8 cellular contexts compared by ENCODE assay signal in genomic region chr10:133373104-133373624, GRCh38. TPM values are rescaled to one million over a fixed set of nuclear protein-coding genes. Genes with fewer than 3 reads are reported as not detected.
A peak's percentile ranks its signal among the peaks of the same experiment; 100 is the strongest.
DNase-seq lines count a peak whose midpoint lies in the region; ATAC-seq and TF ChIP-seq lines count a peak whose summit lies in the region.

ECHS1 (minus strand) TSS chr10:133373354; CDS start chr10:133373333, 21 bp downstream.

- H3K27me3 ChIP-seq in BLaER1 treated with 17β-estradiol and CSF1 and Interleukin-3, amounts not matched to agents 10 nM and 100 nM: no peaks in the 10 kb centered on the region; a peak in 1 of 22 replicates
- no peaks in the 10 kb centered on the region for H3K27me3 ChIP-seq in liver (ENCODE audit: control insufficient read depth in 4 of 4, insufficient read depth in 4 of 4, low read length in 3 of 4)

- H3K9ac ChIP-seq in BLaER1 treated with 17β-estradiol and CSF1 and Interleukin-3, amounts not matched to agents 10 nM and 100 nM: peak within 1 kb of the TSS; percentile 83 to 91 (median 87)
- H3K9ac ChIP-seq in liver (ENCODE audit: low read depth in 1 of 2, low read length in 2 of 2): peak within 1 kb of the TSS; percentile 11 to 60

- peak; percentile 92 for ATAC-seq in GM19395 (IDR thresholded peaks at IDR 0.05; ENCODE audit: unreplicated experiment)
- ATAC-seq in HG03558 (IDR thresholded peaks at IDR 0.05; ENCODE audit: extremely low read depth, unreplicated experiment): peak; percentile 86

- DNase-seq in NCI-H774 (lab: John Stamatoyannopoulos, UW) (peak; percentile 81), dermis blood vessel endothelial cell (peak; percentile 96)
- DNase-seq in activated CD4-positive, alpha-beta T cell treated with anti-CD3 and anti-CD28 coated beads, Interleukin-2, amount 50 U/mL, for 4 hours: peak; percentile 89
- peak; percentile 96 for DNase-seq in stimulated activated CD4-positive, alpha-beta T cell treated with anti-CD3 and anti-CD28 coated beads, Interleukin-4, amount 100 ng/mL, for 1 hour

- peaks cover 0 to 28% (median 6%) of the 10 kb centered on the region in 11 experiments; a peak in 10 of 22 replicates for H4K20me1 ChIP-seq in BLaER1 treated with 17β-estradiol and CSF1 and Interleukin-3, amounts not matched to agents 10 nM and 100 nM

- H3K27ac ChIP-seq in BLaER1 treated with 17β-estradiol and CSF1 and Interleukin-3, amounts not matched to agents 10 nM and 100 nM: peak within 1 kb of the TSS; percentile 81 to 96 (median 89)
- peak within 1 kb of the TSS; percentile 81 to 84 for H3K27ac ChIP-seq in liver (ENCODE audit: low read depth in 1 of 2, low read length in 2 of 2)

- peaks cover 29 to 43% (median 35%) of the 10 kb centered on the region in 10 experiments for H3K4me1 ChIP-seq in BLaER1 treated with 17β-estradiol and CSF1 and Interleukin-3, amounts not matched to agents 10 nM and 100 nM
- H3K4me1 ChIP-seq in liver (ENCODE audit: control insufficient read depth in 4 of 4, insufficient read depth in 4 of 4, low read length in 3 of 4): peaks cover 14 to 58% (median 40%) of the 10 kb centered on the region in 4 donors

- TF ChIP-seq RAD21 in liver (IDR thresholded peaks at IDR 0.05): no peak

- H3K4me2 ChIP-seq in BLaER1 treated with 17β-estradiol and CSF1 and Interleukin-3, amounts not matched to agents 10 nM and 100 nM: peak within 1 kb of the TSS; percentile 81 to 94 (median 87)

- no peaks in the 10 kb centered on the region for H3K9me3 ChIP-seq in BLaER1 treated with 17β-estradiol and CSF1 and Interleukin-3, amounts not matched to agents 10 nM and 100 nM (replicated peaks in 1 of 11)
- H3K9me3 ChIP-seq in liver (ENCODE audit: control insufficient read depth in 4 of 4, low read length in 3 of 4): no peaks in the 10 kb centered on the region

- TF ChIP-seq CTCF in liver (IDR thresholded peaks at IDR 0.05; ENCODE audit: low read depth, low read length, missing input control): no peak

- peak within 1 kb of the TSS; percentile 61 to 83 (median 70) for H3K4me3 ChIP-seq in BLaER1 treated with 17β-estradiol and CSF1 and Interleukin-3, amounts not matched to agents 10 nM and 100 nM
- H3K4me3 ChIP-seq in liver (ENCODE audit: low read depth in 1 of 3, low read length in 3 of 3): peak within 1 kb of the TSS; percentile 63 to 92 (median 72)

- WGBS in liver: under 1% methylated on average over 57 of the region's 57 CpGs

- peaks cover 26 to 38% (median 32%) of the 10 kb centered on the region in 11 experiments for H3K36me3 ChIP-seq in BLaER1 treated with 17β-estradiol and CSF1 and Interleukin-3, amounts not matched to agents 10 nM and 100 nM
- peaks cover 14 to 22% (median 21%) of the 10 kb centered on the region in 4 donors for H3K36me3 ChIP-seq in liver (ENCODE audit: control insufficient read depth in 4 of 4, insufficient read depth in 3 of 4, low read depth in 1 of 4, low read length in 3 of 4)

TF ChIP-seq in liver, 16 proteins besides CTCF, POLR2A, EP300 and RAD21:
- TF ChIP-seq EGR1 (IDR thresholded peaks at IDR 0.05; ENCODE audit: low read depth in 2 of 2) (peak; percentile 13 to 24), GABPA (IDR thresholded peaks at IDR 0.05 in 1 of 2, conservative IDR thresholded peaks at IDR 0.05 in 1 of 2) (no peak), NR2F2 (IDR thresholded peaks at IDR 0.05) (no peak), TAF1 (conservative IDR thresholded peaks at IDR 0.05) (no peak), FOXA2 (IDR thresholded peaks at IDR 0.05) (no peak), ATF3 (IDR thresholded peaks at IDR 0.05) (no peak), JUND (IDR thresholded peaks at IDR 0.05) (no peak), ZBTB33 (IDR thresholded peaks at IDR 0.05) (peak; percentile 98), SP1 (IDR thresholded peaks at IDR 0.05) (peak; percentile 14), RXRA (IDR thresholded peaks at IDR 0.05) (no peak), MAX (IDR thresholded peaks at IDR 0.05) (no peak), YY1 (IDR thresholded peaks at IDR 0.05) (peak; percentile 76), HNF4A (conservative IDR thresholded peaks at IDR 0.05) (peak in 1 of 2 donors; percentile 25), FOXA1 (IDR thresholded peaks at IDR 0.05) (no peak), HNF4G (IDR thresholded peaks at IDR 0.05) (no peak), REST (IDR thresholded peaks at IDR 0.05) (no peak)

RNA-seq across cellular contexts. Expression of gene ECHS1, which starts in this region (rescaled TPM):
- 91.0 and 95.4 TPM in 2 replicates for total RNA-seq in dermis blood vessel endothelial cell
- 100 to 1,000 TPM in 1 of 2 donors, 10 to 100 TPM in 1; 41.5 to 214 TPM for total RNA-seq in liver
- 100 to 1,000 TPM; 493 to 849 TPM for polyA plus RNA-seq in liver

Comparison
In these comparisons a context has a peak if more than half of its experiments do, and no peak if none do; other contexts are left out.
1. Peak in every context shown above with its lines: DNase-seq, ATAC-seq, H3K4me3 ChIP-seq and H3K27ac ChIP-seq.